Comparison of ENCODE assay signal across 14 cellular contexts in genomic region chrX:17595456-17596035, GRCh38.
DNase-seq lines count a peak whose midpoint lies in the region; ATAC-seq, FAIRE-seq and TF ChIP-seq lines count a peak whose summit lies in the region.
"Had no signal": no experiment of that assay in that cellular context is flagged by ENCODE, and none has a peak within 500 bp of the region (broad histone marks: within the 10 kb centered on the region; RNA-seq: fewer than 3 reads in every experiment).

No MANE protein-coding gene starts in this region.

- H3K9ac ChIP-seq in keratinocyte (ENCODE audit: control insufficient read depth, extremely low read depth, insufficient read depth, low read length) = no peak overlapping the region

- peaks cover 2% of the 10 kb centered on the region for H3K79me2 ChIP-seq in keratinocyte (ENCODE audit: control insufficient read depth, insufficient read depth, low read length)

- DNase-seq in Calu3 (peak; percentile 35), RCC 7860 (ENCODE audit: low spot score) (peak; percentile 89), keratinocyte (ENCODE audit: low read depth, low spot score) (peak; percentile 35), suprapubic skin (ENCODE audit: low spot score in 2 of 2) (no peak), iPS-NIHi11 (ENCODE audit: low spot score) (no peak), NCI-H1930 (lab: John Stamatoyannopoulos, UW) (no peak), activated gamma-delta T cell treated with Interleukin-2 at 50 U/mL for 16 hours (no peak)
- DNase-seq: activated naive CD4-positive, alpha-beta T cell treated with Interleukin-2 at 50 U/mL for 16 hours; CD8-positive, alpha-beta T cell; naive thymus-derived CD8-positive, alpha-beta T cell; NCI-H510A treated with DMSO at 0.1 percent for 48 hours; T-helper 2 cell had no signal

- no peak for TF ChIP-seq EP300 in suprapubic skin (IDR thresholded peaks at IDR 0.05)

- H3K9me3 ChIP-seq in keratinocyte (ENCODE audit: control insufficient read depth, low read depth, low read length) (no peaks in the 10 kb centered on the region), suprapubic skin (no peaks in the 10 kb centered on the region)
- H3K9me3 ChIP-seq: esophagus muscularis mucosa had no signal

- peak overlapping the region; percentile 54 for H3K4me2 ChIP-seq in keratinocyte (ENCODE audit: control insufficient read depth, extremely low read depth, insufficient read depth, low read depth, low read length)

- H3K27me3 Mint-ChIP-seq in Calu3 (ENCODE audit: unreplicated experiment) = no peaks in the 10 kb centered on the region

- no peak overlapping the region for H2AFZ ChIP-seq in keratinocyte (ENCODE audit: control insufficient read depth, low read length)

- H3K4me1 ChIP-seq in keratinocyte (ENCODE audit: control insufficient read depth, extremely low read depth, insufficient read depth, low read length) = peaks cover 46% of the 10 kb centered on the region
- no peaks in the 10 kb centered on the region for H3K4me1 ChIP-seq in suprapubic skin

- H3K27me3 ChIP-seq in keratinocyte (ENCODE audit: control insufficient read depth, extremely low read depth, insufficient read depth, low read length) = no peaks in the 10 kb centered on the region
- no peaks in the 10 kb centered on the region for H3K27me3 ChIP-seq in suprapubic skin
- H3K27me3 ChIP-seq: esophagus muscularis mucosa had no signal

- H3K9me1 ChIP-seq in keratinocyte (ENCODE audit: control insufficient read depth, extremely low read depth, insufficient read depth, low read length) = no peaks in the 10 kb centered on the region

- TF ChIP-seq CTCF in Calu3 (IDR thresholded peaks at IDR 0.05; ENCODE audit: unreplicated experiment) (no peak), keratinocyte (optimal IDR thresholded peaks at IDR 0.05 in 1 of 3, IDR thresholded peaks at IDR 0.05 in 1 of 3, conservative IDR thresholded peaks at IDR 0.05 in 1 of 3; ENCODE audit: extremely low read depth in 1 of 3, insufficient read depth in 2 of 3, low read length in 3 of 3) (no peak), suprapubic skin (IDR thresholded peaks at IDR 0.05) (no peak)

- H3K9me3 Mint-ChIP-seq in Calu3 (ENCODE audit: low read depth, unreplicated experiment) = no peaks in the 10 kb centered on the region
- H3K9me3 Mint-ChIP-seq: CD8-positive, alpha-beta T cell had no signal

- intact Hi-C loops in Calu3 (cut with micrococcal nuclease; ENCODE audit: unreplicated experiment) = loop anchor here (2.0 to 10.0 kb wide), 2 partner anchors 39 to 181 kb away; no protein-coding TSS in a partner anchor

- WGBS in suprapubic skin = 61% methylated on average over 3 of the region's 3 CpGs

- H4K20me1 ChIP-seq in keratinocyte (ENCODE audit: control insufficient read depth, extremely low read depth, insufficient read depth, low read length) = no peaks in the 10 kb centered on the region

- H3K36me3 ChIP-seq in keratinocyte (ENCODE audit: control insufficient read depth in 2 of 2, extremely low read depth in 1 of 2, insufficient read depth in 2 of 2, low read length in 2 of 2) (no peaks in the 10 kb centered on the region), suprapubic skin (no peaks in the 10 kb centered on the region)
- H3K36me3 ChIP-seq: esophagus muscularis mucosa had no signal

- TF ChIP-seq POLR2A in suprapubic skin (IDR thresholded peaks at IDR 0.05) = no peak

- peak overlapping the region; percentile 94 for H3K27ac Mint-ChIP-seq in Calu3 (ENCODE audit: unreplicated experiment)
- H3K27ac Mint-ChIP-seq: CD8-positive, alpha-beta T cell; naive thymus-derived CD8-positive, alpha-beta T cell had no signal

- peaks cover 85% of the 10 kb centered on the region for H3K4me1 Mint-ChIP-seq in Calu3 (ENCODE audit: low read depth, unreplicated experiment)

- dilution Hi-C loops in keratinocyte (cut with MboI; ENCODE audit: extremely low pct_ligation_motif_present, low sequenced_read_pairs) = no loop called here

- H3K27ac ChIP-seq in keratinocyte (ENCODE audit: control insufficient read depth, insufficient read depth, low read length) = peak overlapping the region; percentile 59
- no peak overlapping the region for H3K27ac ChIP-seq in suprapubic skin

- H3K4me3 ChIP-seq in keratinocyte (ENCODE audit: control insufficient read depth in 2 of 3, extremely low read depth in 1 of 3, insufficient read depth in 2 of 3, low read depth in 1 of 3, low read length in 3 of 3) = peak overlapping the region in 2 of 3 experiments; percentile 1 to 35
- H3K4me3 ChIP-seq in suprapubic skin = no peak overlapping the region
- H3K4me3 ChIP-seq: esophagus muscularis mucosa had no signal

- BruUV-seq in Calu3 (replicated peaks; lab: Mats Ljungman, UMichigan) = no TSS peak

- peak; percentile 66 for ATAC-seq in HG02678 (IDR thresholded peaks at IDR 0.05; ENCODE audit: unreplicated experiment)
- ATAC-seq: CD8-positive, alpha-beta T cell; naive thymus-derived CD8-positive, alpha-beta T cell had no signal

- FAIRE-seq in RCC 7860 (lab: Jason Lieb, UNC) = peak; percentile 99
- FAIRE-seq in keratinocyte (lab: Jason Lieb, UNC) = peak; percentile 59

- CTCF ChIA-PET in Calu3 (lab: Charles Lee) = interaction anchor here (0.5 to 1.6 kb wide), 4 partner anchors 12 to 354 kb away, joined by 5 to 12 read pairs (median 6); partner anchors contain the start of gene SCML1

- peaks cover 42% of the 10 kb centered on the region for H3K36me3 Mint-ChIP-seq in Calu3 (ENCODE audit: insufficient read depth, unreplicated experiment)
- H3K36me3 Mint-ChIP-seq: CD8-positive, alpha-beta T cell; naive thymus-derived CD8-positive, alpha-beta T cell had no signal

- no peak overlapping the region for H3K4me3 Mint-ChIP-seq in Calu3 (ENCODE audit: low read depth, unreplicated experiment)
- H3K4me3 Mint-ChIP-seq: CD8-positive, alpha-beta T cell; naive thymus-derived CD8-positive, alpha-beta T cell had no signal

Comparison
In these comparisons a context has a peak if more than half of its experiments do, and no peak if none do; other contexts are left out.
1. DNase-seq: peak in Calu3 (single experiment), RCC 7860 (single experiment) and keratinocyte (single experiment); none in suprapubic skin (0 of 2), iPS-NIHi11 (single experiment), NCI-H1930 (0 of 2) and activated gamma-delta T cell treated with Interleukin-2 at 50 U/mL for 16 hours (single experiment).